Comparison of ENCODE assay signal across 23 cellular contexts in the genomic region with DNA sequence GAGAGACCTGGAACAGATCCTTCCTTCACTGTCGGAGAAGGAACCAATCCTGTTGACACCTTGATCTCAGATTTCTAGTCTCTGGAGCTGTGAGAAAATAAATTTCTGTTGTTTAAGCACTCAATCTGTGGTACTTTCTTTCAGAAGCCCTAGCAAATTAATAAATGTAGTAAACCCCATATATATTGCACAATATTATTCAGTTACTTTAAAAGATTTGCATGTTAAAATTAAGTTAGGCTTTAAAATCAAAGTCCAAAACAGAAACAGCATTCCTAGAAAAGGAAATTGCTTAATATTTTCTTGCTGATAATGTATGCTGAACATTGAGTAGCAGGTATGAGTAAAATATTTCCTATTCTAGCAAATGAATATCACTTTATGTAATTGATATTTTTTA.
DNase-seq lines count a peak whose midpoint lies in the region; ATAC-seq, FAIRE-seq and TF ChIP-seq lines count a peak whose summit lies in the region.
"Had no signal": no experiment of that assay in that cellular context is flagged by ENCODE, and none has a peak within 500 bp of the region (broad histone marks: within the 10 kb centered on the region; RNA-seq: fewer than 3 reads in every experiment).

No MANE protein-coding gene starts in this region.

- H3K18ac ChIP-seq in H1 (ENCODE audit: extremely low read depth, low read length), result no peak overlapping the region

- no peak overlapping the region for H3K56ac ChIP-seq in H1 (replicated peaks; ENCODE audit: insufficient read length, low read depth, low read length)

- no peak overlapping the region for H3K23ac ChIP-seq in H1 (ENCODE audit: insufficient read length)

- H2BK15ac ChIP-seq in H1 (ENCODE audit: low read length), result no peak overlapping the region

- DNase-seq in HepG2 (ENCODE audit: low spot score) (no peak), right lobe of liver (no peak), SK-N-MC (ENCODE audit: low read depth, low spot score) (peak; percentile 48), H1 (ENCODE audit: low read depth in 1 of 2, low spot score in 2 of 2) (no peak), small intestine (peak; percentile 2), occipital lobe (lab: John Stamatoyannopoulos, UW) (no peak), caudate nucleus (lab: John Stamatoyannopoulos, UW) (no peak), NCI-H187 (lab: John Stamatoyannopoulos, UW) (no peak)
- DNase-seq: AML-193; Caco-2; Calu3; CD4-positive, alpha-beta T cell; CD8-positive, alpha-beta T cell; DMS79 treated with DMSO at 0.1 percent for 48 hours; GDM1 had no signal

- TF ChIP-seq POLR2A in HepG2 (IDR thresholded peaks at IDR 0.05; ENCODE audit: insufficient read depth in 1 of 2, low read depth in 2 of 2, low read length in 2 of 2) (no peak), right lobe of liver (IDR thresholded peaks at IDR 0.05) (no peak), H1 (IDR thresholded peaks at IDR 0.05; ENCODE audit: control extremely low read depth in 1 of 2, low read depth in 2 of 2, low read length in 2 of 2) (no peak)

- WGBS in HepG2 (ENCODE audit: low lambda C conversion rate), result 64% methylated on average over 1 of the region's 1 CpG
- 91% methylated on average over 1 of the region's 1 CpG for WGBS in right lobe of liver (ENCODE audit: insufficient coverage, low coverage, low lambda C conversion rate, missing lambda C conversion rate)
- WGBS in H1 (ENCODE audit: extremely low coverage in 1 of 2, insufficient coverage in 1 of 2, insufficient read length in 1 of 2, insufficient replicate concordance in 2 of 2, low coverage in 1 of 2, low lambda C conversion rate in 2 of 2, missing lambda C conversion rate in 1 of 2), 2 experiments, result 87% methylated on average over 1 of the region's 1 CpG; no CpG with 5 or more reads in 1 of the 2 experiments
- 29 to 68% (median 32%) methylated on average over 1 of the region's 1 CpG for WGBS in small intestine, 3 donors

- H3K27ac ChIP-seq in HepG2 (ENCODE audit: extremely low read length, insufficient read depth, low read length) (no peak overlapping the region), right lobe of liver (no peak overlapping the region), SK-N-MC (peak overlapping the region; percentile 58), H1 (ENCODE audit: low read depth, low read length) (no peak overlapping the region), small intestine (ENCODE audit: low read depth in 1 of 2, low read length in 1 of 2) (no peak overlapping the region), caudate nucleus (ENCODE audit: low read depth, low read length) (no peak overlapping the region)
- H3K27ac ChIP-seq: 22Rv1; A549; BLaER1 treated with 17β-estradiol and CSF1 and Interleukin-3, amounts not matched to agents 10 nM and 100 nM; C4-2B had no signal

- TF ChIP-seq RAD21 in HepG2 (CRISPR knock-in tag; IDR thresholded peaks at IDR 0.05), result no peak
- TF ChIP-seq RAD21 in H1 (IDR thresholded peaks at IDR 0.05 in 1 of 2, conservative IDR thresholded peaks at IDR 0.05 in 1 of 2; ENCODE audit: low read depth in 2 of 2, low read length in 2 of 2), result no peak

- H2BK5ac ChIP-seq in H1 (ENCODE audit: low read depth, low read length), result no peak overlapping the region

- H4K91ac ChIP-seq in H1 (replicated peaks; ENCODE audit: insufficient read length, low read length), result no peak overlapping the region

- no peak overlapping the region for H4K8ac ChIP-seq in H1 (ENCODE audit: extremely low read depth, insufficient read depth, low read length)

- TF ChIP-seq CTCF in HepG2 (CRISPR knock-in tag; IDR thresholded peaks at IDR 0.05) (no peak), right lobe of liver (IDR thresholded peaks at IDR 0.05) (no peak), H1 (IDR thresholded peaks at IDR 0.05; ENCODE audit: control extremely low read depth in 1 of 3, insufficient read depth in 1 of 3, low read depth in 1 of 3, low read length in 3 of 3) (no peak)

- H2AFZ ChIP-seq in HepG2 (ENCODE audit: low read length), result no peak overlapping the region
- H2AFZ ChIP-seq in H1 (ENCODE audit: low read length), result peak overlapping the region; percentile 21; the same call in 1 of the 2 replicates

- in situ Hi-C loops in HepG2 (cut with HindIII; ENCODE audit: extremely low pct_ligation_motif_present, low pct_unique_long_range_greater_than_20kb), result no loop called here

- no peak overlapping the region for H3K9ac ChIP-seq in HepG2 (ENCODE audit: insufficient read depth, low read depth, low read length)
- no peak overlapping the region for H3K9ac ChIP-seq in SK-N-MC (ENCODE audit: insufficient read length)
- no peak overlapping the region for H3K9ac ChIP-seq in H1 (replicated peaks in 1 of 4; ENCODE audit: extremely low read depth in 1 of 4, low read depth in 3 of 4, low read length in 3 of 4)
- H3K9ac ChIP-seq: BLaER1 treated with 17β-estradiol and CSF1 and Interleukin-3, amounts not matched to agents 10 nM and 100 nM had no signal

- H4K20me1 ChIP-seq in HepG2 (ENCODE audit: insufficient read depth, low read length) (no peaks in the 10 kb centered on the region), H1 (replicated peaks in 1 of 2; ENCODE audit: control insufficient read depth in 1 of 2, insufficient read depth in 2 of 2, low read length in 2 of 2) (no peaks in the 10 kb centered on the region)
- H4K20me1 ChIP-seq: BLaER1 treated with 17β-estradiol and CSF1 and Interleukin-3, amounts not matched to agents 10 nM and 100 nM had no signal

- H3K9me3 ChIP-seq in HepG2 (ENCODE audit: low read length) (no peaks in the 10 kb centered on the region), right lobe of liver (no peaks in the 10 kb centered on the region), SK-N-MC (ENCODE audit: low read depth, low read length) (no peaks in the 10 kb centered on the region; the same call in 1 of the 2 replicates), H1 (ENCODE audit: insufficient read depth in 2 of 2, low read depth in 1 of 2, low read length in 1 of 2) (no peaks in the 10 kb centered on the region), small intestine (ENCODE audit: control insufficient read depth, low read depth) (no peaks in the 10 kb centered on the region)
- H3K9me3 ChIP-seq: A549; BLaER1 treated with 17β-estradiol and CSF1 and Interleukin-3, amounts not matched to agents 10 nM and 100 nM; Caco-2 had no signal

- H4K5ac ChIP-seq in H1 (ENCODE audit: insufficient read length, low read depth, low read length), result no peak overlapping the region

- no peak for TF ChIP-seq EP300 in HepG2 (IDR thresholded peaks at IDR 0.05; ENCODE audit: low read depth in 2 of 2, low read length in 2 of 2)
- TF ChIP-seq EP300 in HepG2 (CRISPR knock-in tag; IDR thresholded peaks at IDR 0.05; ENCODE audit: borderline replicate concordance), result no peak
- no peak for TF ChIP-seq EP300 in H1 (IDR thresholded peaks at IDR 0.05; ENCODE audit: borderline replicate concordance in 1 of 2, low read depth in 2 of 2, low read length in 2 of 2)

- no peak for ATAC-seq in HepG2
- no peak for ATAC-seq in right lobe of liver
- ATAC-seq: A549; CD8-positive, alpha-beta T cell; GM12878 had no signal

- no peak overlapping the region for H3K14ac ChIP-seq in H1 (ENCODE audit: insufficient read length)

- CTCF ChIA-PET in HepG2 (lab: Yijun Ruan, JAX; ENCODE audit: low intra/inter-chr PET ratio, low total read pairs), result no interaction called here
- CTCF ChIA-PET in H1 (lab: Charles Lee; ENCODE audit: partially characterized antibody), result interaction anchor here (1.0 kb wide), 1 partner anchor 12 kb away, joined by 3 read pairs; no protein-coding TSS in a partner anchor

- no peaks in the 10 kb centered on the region for H3K79me2 ChIP-seq in HepG2 (ENCODE audit: insufficient read depth, low read length)
- H3K79me2 ChIP-seq in H1 (ENCODE audit: control insufficient read depth in 1 of 2, insufficient read depth in 2 of 2, low read length in 2 of 2), result no peaks in the 10 kb centered on the region

- no peak overlapping the region for H2BK120ac ChIP-seq in H1 (replicated peaks; ENCODE audit: low read depth, low read length)

- H3K4me1 ChIP-seq in HepG2 (ENCODE audit: insufficient read depth, low read length) (no peaks in the 10 kb centered on the region), right lobe of liver (no peaks in the 10 kb centered on the region), H1 (replicated peaks in 1 of 4; ENCODE audit: control insufficient read depth in 3 of 4, insufficient read depth in 4 of 4, low read length in 3 of 4) (no peaks in the 10 kb centered on the region), small intestine (ENCODE audit: control insufficient read depth in 2 of 2, insufficient read depth in 1 of 2, low read depth in 1 of 2, low read length in 1 of 2) (no peaks in the 10 kb centered on the region)
- H3K4me1 ChIP-seq: A549; BLaER1 treated with 17β-estradiol and CSF1 and Interleukin-3, amounts not matched to agents 10 nM and 100 nM; Caco-2 had no signal

- H3K4me3 ChIP-seq in HepG2 (replicated peaks in 1 of 3; ENCODE audit: insufficient read depth in 1 of 3, low read depth in 2 of 3, low read length in 3 of 3) (no peak overlapping the region), right lobe of liver (no peak overlapping the region), SK-N-MC (0 out of 2 replicates have a peak overlapping the region, but pooled peaks have one; percentile 2), H1 (ENCODE audit: extremely low read depth in 1 of 4, insufficient read depth in 2 of 4, low read depth in 3 of 4, low read length in 4 of 4) (no peak overlapping the region), small intestine (ENCODE audit: low read depth in 1 of 2, low read length in 2 of 2) (no peak overlapping the region)
- H3K4me3 ChIP-seq: A549; BLaER1 treated with 17β-estradiol and CSF1 and Interleukin-3, amounts not matched to agents 10 nM and 100 nM; GM12878 had no signal

- H2BK12ac ChIP-seq in H1 (ENCODE audit: low read depth, low read length), result no peak overlapping the region

- POLR2A ChIA-PET in HepG2 (lab: Yijun Ruan, JAX) (no interaction called here), H1 (lab: Charles Lee; ENCODE audit: partially characterized antibody) (no interaction called here)

- H2BK20ac ChIP-seq in H1 (ENCODE audit: low read length), result no peak overlapping the region

- intact Hi-C loops in HepG2 (cut with micrococcal nuclease; ENCODE audit: unreplicated experiment), result no loop called here
- intact Hi-C loops in right lobe of liver (cut with DNase I), result no loop called here

- H3K79me1 ChIP-seq in H1 (ENCODE audit: low read depth, low read length), result no peaks in the 10 kb centered on the region

- H3K4me2 ChIP-seq in HepG2 (ENCODE audit: low read depth, low read length) (no peak overlapping the region), H1 (ENCODE audit: insufficient read depth in 1 of 2, low read depth in 2 of 2, low read length in 2 of 2) (no peak overlapping the region)
- H3K4me2 ChIP-seq: A549; BLaER1 treated with 17β-estradiol and CSF1 and Interleukin-3, amounts not matched to agents 10 nM and 100 nM had no signal

- BruUV-seq in HepG2 (replicated peaks; lab: Mats Ljungman, UMichigan), result no TSS peak

- FAIRE-seq in HepG2 (lab: Jason Lieb, UNC) (no peak), H1 (lab: Jason Lieb, UNC) (no peak), small intestine (lab: Jason Lieb, UNC) (no peak)
- FAIRE-seq: A549, D721Med, GM12878, GM12892, GM18507 had no signal

- H3K36me3 ChIP-seq in HepG2 (replicated peaks in 1 of 2; ENCODE audit: control insufficient read depth in 1 of 2, insufficient read depth in 2 of 2, low read length in 2 of 2) (no peaks in the 10 kb centered on the region), right lobe of liver (no peaks in the 10 kb centered on the region), SK-N-MC (ENCODE audit: insufficient read depth, low read length) (no peaks in the 10 kb centered on the region), H1 (ENCODE audit: control insufficient read depth in 2 of 4, insufficient read depth in 4 of 4, low read length in 3 of 4) (no peaks in the 10 kb centered on the region), small intestine (ENCODE audit: control insufficient read depth in 2 of 2, insufficient read depth in 2 of 2, low read length in 2 of 2) (no peaks in the 10 kb centered on the region)
- H3K36me3 ChIP-seq: BLaER1 treated with 17β-estradiol and CSF1 and Interleukin-3, amounts not matched to agents 10 nM and 100 nM had no signal

- 0 out of 5 replicates have a peak, but pooled peaks cover 0 to 1% of the 10 kb centered on the region in 2 experiments for H3K27me3 ChIP-seq in HepG2 (ENCODE audit: control insufficient read depth in 1 of 2, insufficient read depth in 2 of 2, low read length in 2 of 2)
- no peaks in the 10 kb centered on the region for H3K27me3 ChIP-seq in right lobe of liver
- H3K27me3 ChIP-seq in H1 (replicated peaks in 1 of 4; ENCODE audit: control insufficient read depth in 3 of 4, extremely low read depth in 1 of 4, insufficient read depth in 3 of 4, low read length in 3 of 4), result no peaks in the 10 kb centered on the region; a peak in 1 of 7 replicates
- no peaks in the 10 kb centered on the region for H3K27me3 ChIP-seq in small intestine (ENCODE audit: control insufficient read depth in 2 of 2, insufficient read depth in 2 of 2, low read length in 2 of 2)
- H3K27me3 ChIP-seq: BLaER1 treated with 17β-estradiol and CSF1 and Interleukin-3, amounts not matched to agents 10 nM and 100 nM had no signal

- no peak overlapping the region for H3K4ac ChIP-seq in H1 (replicated peaks; ENCODE audit: insufficient read length, low read depth, low read length)

- H3K23me2 ChIP-seq in H1 (ENCODE audit: low read depth, low read length), result no peaks in the 10 kb centered on the region

- no peak overlapping the region for H2AK5ac ChIP-seq in H1 (ENCODE audit: low read depth, low read length)

Comparison
In these comparisons a context has a peak if more than half of its experiments do, and no peak if none do; other contexts are left out.
1. DNase-seq: peak in SK-N-MC (single experiment) and small intestine (single experiment); none in HepG2 (single experiment), right lobe of liver (0 of 3), H1 (0 of 2), occipital lobe (single experiment), caudate nucleus (0 of 61) and NCI-H187 (0 of 2).